16 cellular contexts compared by ENCODE assay signal in the genomic region with DNA sequence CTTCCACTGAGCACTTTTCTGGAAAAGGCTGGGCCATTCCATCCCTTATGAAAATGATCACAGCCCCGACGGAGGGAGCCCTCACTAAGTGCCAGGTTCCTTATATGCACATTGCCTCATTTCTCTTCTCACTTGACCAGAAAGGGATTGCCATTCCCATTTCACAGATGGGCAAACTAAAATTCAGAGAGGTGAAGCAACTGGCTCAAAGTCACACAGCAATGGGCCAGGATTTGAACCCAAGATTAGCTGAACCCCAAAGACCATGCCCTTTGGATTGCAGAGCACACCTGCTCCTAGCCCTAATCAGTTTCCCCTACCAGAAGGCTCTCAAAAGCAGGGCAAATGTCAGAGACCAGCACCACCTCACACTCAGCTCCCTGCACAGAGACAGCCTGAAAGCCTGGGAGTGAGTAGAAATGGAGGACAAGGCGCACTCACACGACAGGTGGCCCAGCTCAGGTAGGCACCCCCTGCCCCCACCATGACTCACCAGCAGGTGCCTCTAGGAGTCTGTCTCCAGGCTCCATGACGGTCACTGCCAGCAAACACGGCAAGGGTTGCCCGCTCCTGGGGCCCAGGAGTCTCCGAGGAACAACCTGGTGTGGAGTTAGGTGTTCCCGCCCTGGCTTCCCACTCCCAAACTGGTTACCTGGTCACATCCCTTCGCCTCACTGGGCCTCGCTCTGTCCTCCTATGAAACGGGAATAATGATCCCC. TPM values are rescaled to one million over a fixed set of nuclear protein-coding genes. Genes with fewer than 3 reads are reported as not detected.
DNase-seq lines count a peak whose midpoint lies in the region; ATAC-seq and TF ChIP-seq lines count a peak whose summit lies in the region.
"Had no signal": no experiment of that assay in that cellular context is flagged by ENCODE, and none has a peak within 500 bp of the region (broad histone marks: within the 10 kb centered on the region; RNA-seq: fewer than 3 reads in every experiment).

No MANE protein-coding gene starts in this region.

- H3K4me2 ChIP-seq in GM23338, result no peak overlapping the region

- TF ChIP-seq POLR2A in esophagus squamous epithelium (IDR thresholded peaks at IDR 0.05) (no peak), sigmoid colon (IDR thresholded peaks at IDR 0.05) (no peak)

- no peaks in the 10 kb centered on the region for H3F3A ChIP-seq in GM23338 (replicated peaks; ENCODE audit: low read depth)

- no peaks in the 10 kb centered on the region for H3K27me3 ChIP-seq in GM23338 (ENCODE audit: insufficient read depth)
- H3K27me3 ChIP-seq in esophagus squamous epithelium, result no peaks in the 10 kb centered on the region
- no peaks in the 10 kb centered on the region for H3K27me3 ChIP-seq in sigmoid colon
- H3K27me3 ChIP-seq: ovary had no signal

- no peaks in the 10 kb centered on the region for H3K9me2 ChIP-seq in GM23338 (ENCODE audit: insufficient read depth)

- H3K4me3 ChIP-seq in GM23338 (no peak overlapping the region), esophagus squamous epithelium (no peak overlapping the region), sigmoid colon (no peak overlapping the region)
- H3K4me3 ChIP-seq: ovary had no signal

- TF ChIP-seq CTCF in GM23338 (conservative IDR thresholded peaks at IDR 0.05; ENCODE audit: low read depth in 2 of 2) (no peak), esophagus squamous epithelium (IDR thresholded peaks at IDR 0.05) (no peak), sigmoid colon (IDR thresholded peaks at IDR 0.05) (no peak)

- WGBS in esophagus squamous epithelium, 2 donors, result 86 to 94% methylated on average over 6 to 7 of the region's 12 CpGs
- 87 to 88% methylated on average over 12 of the region's 12 CpGs for WGBS in sigmoid colon, 2 donors

- TF ChIP-seq EP300 in sigmoid colon (IDR thresholded peaks at IDR 0.05), result no peak

- H3K36me3 Mint-ChIP-seq in GM23338 (ENCODE audit: low read depth), result no peaks in the 10 kb centered on the region

- H3K4me1 ChIP-seq in GM23338 (ENCODE audit: insufficient read depth) (peaks cover 15% of the 10 kb centered on the region), esophagus squamous epithelium (peaks cover 4 to 47% (median 12%) of the 10 kb centered on the region in 3 donors), sigmoid colon (peaks cover 0 to 100% (median 92%) of the 10 kb centered on the region in 4 donors)

- no peak for DNase-seq in GM23338 (ENCODE audit: low spot score)
- peak; percentile 59 for DNase-seq in NCI-H69 (lab: John Stamatoyannopoulos, UW)
- no peak for DNase-seq in esophagus squamous epithelium (lab: John Stamatoyannopoulos, UW)
- DNase-seq in sigmoid colon, result no peak
- DNase-seq in GM19238 (ENCODE audit: insufficient read length, low spot score), result no peak
- no peak for DNase-seq in NCI-H1694 (lab: John Stamatoyannopoulos, UW)
- DNase-seq in ecto neural progenitor cell (ENCODE audit: low spot score), result no peak
- DNase-seq: activated CD4-positive, alpha-beta T cell treated with anti-CD3 and anti-CD28 coated beads, Interleukin-2, amount 10 ng/mL, durations not matched to agents 7 days and 5 days; amniotic stem cell; DND-41; mammary epithelial cell; NCI-H524 treated with DMSO at 0.1 percent for 48 hours; ovary; stimulated activated CD4-positive, alpha-beta T cell treated with anti-CD3 and anti-CD28 coated beads, Interleukin-15, amount 100 ng/mL, for 24 hours had no signal

- intact Hi-C loops in esophagus squamous epithelium (cut with DNase I) (no loop called here), sigmoid colon (cut with DNase I) (no loop called here)

- H3K4me3 Mint-ChIP-seq in GM23338, result no peak overlapping the region; the same call in 2 of the 3 replicates
- H3K4me3 Mint-ChIP-seq: activated CD4-positive, alpha-beta T cell treated with anti-CD3 and anti-CD28 coated beads, Interleukin-2, amount 10 ng/mL, durations not matched to agents 7 days and 5 days; activated T-helper 1 cell treated with anti-CD3 and anti-CD28 coated beads, Interleukin-12 subunit alpha, Interleukin-12 subunit beta, Interleukin-2, Interleukin-4 antibody, amounts not matched to agents 30 ng/mL and 10 ng/mL and 1 ng/mL, durations not matched to agents 14 hours and 24 hours and 36 hours had no signal

- no peaks in the 10 kb centered on the region; the same call in 1 of the 2 replicates for H3K79me2 ChIP-seq in GM23338 (replicated peaks; ENCODE audit: insufficient read depth)

- H3K27me3 Mint-ChIP-seq in GM23338 (ENCODE audit: insufficient read depth, low read depth, poor library complexity), result peaks cover 5% of the 10 kb centered on the region

- 0 out of 2 replicates have a peak, but pooled peaks cover 2% of the 10 kb centered on the region for H4K20me1 ChIP-seq in GM23338 (replicated peaks; ENCODE audit: insufficient read depth)

- H3K4me1 Mint-ChIP-seq in GM23338, result peaks cover 41% of the 10 kb centered on the region
- H3K4me1 Mint-ChIP-seq: activated CD4-positive, alpha-beta T cell treated with anti-CD3 and anti-CD28 coated beads, Interleukin-2, amount 10 ng/mL, durations not matched to agents 7 days and 5 days had no signal

- H3K27ac ChIP-seq in GM23338 (ENCODE audit: low read depth) (no peak overlapping the region), esophagus squamous epithelium (peak overlapping the region in 3 of 4 donors; percentile 80 to 88 (median 82)), sigmoid colon (peak overlapping the region; percentile 92 to 95 (median 94))
- H3K27ac ChIP-seq: ovary had no signal

- H3K9me3 ChIP-seq in esophagus squamous epithelium (no peaks in the 10 kb centered on the region), sigmoid colon (no peaks in the 10 kb centered on the region)
- H3K9me3 ChIP-seq: ovary had no signal

- H3K9me3 Mint-ChIP-seq in GM23338, result no peaks in the 10 kb centered on the region
- H3K9me3 Mint-ChIP-seq: activated CD4-positive, alpha-beta T cell treated with anti-CD3 and anti-CD28 coated beads, Interleukin-2, amount 10 ng/mL, durations not matched to agents 7 days and 5 days; activated T-helper 1 cell treated with anti-CD3 and anti-CD28 coated beads, Interleukin-12 subunit alpha, Interleukin-12 subunit beta, Interleukin-2, Interleukin-4 antibody, amounts not matched to agents 30 ng/mL and 10 ng/mL and 1 ng/mL, durations not matched to agents 14 hours and 24 hours and 36 hours had no signal

- H3K27ac Mint-ChIP-seq in GM23338, result peak overlapping the region; percentile 96
- H3K27ac Mint-ChIP-seq: activated CD4-positive, alpha-beta T cell treated with anti-CD3 and anti-CD28 coated beads, Interleukin-2, amount 10 ng/mL, durations not matched to agents 7 days and 5 days; activated T-helper 1 cell treated with anti-CD3 and anti-CD28 coated beads, Interleukin-12 subunit alpha, Interleukin-12 subunit beta, Interleukin-2, Interleukin-4 antibody, amounts not matched to agents 30 ng/mL and 10 ng/mL and 1 ng/mL, durations not matched to agents 14 hours and 24 hours and 36 hours had no signal

- ATAC-seq in GM23338, result peak; percentile 9
- no peak for ATAC-seq in GM18873 (IDR thresholded peaks at IDR 0.05; ENCODE audit: low FRiP score, unreplicated experiment)

- H3K36me3 ChIP-seq in GM23338 (ENCODE audit: insufficient read depth) (no peaks in the 10 kb centered on the region), esophagus squamous epithelium (no peaks in the 10 kb centered on the region), sigmoid colon (no peaks in the 10 kb centered on the region)
- H3K36me3 ChIP-seq: ovary had no signal

- H2AFZ ChIP-seq in GM23338, result no peak overlapping the region

TF ChIP-seq in GM23338, 12 proteins besides CTCF, POLR2A, EP300 and RAD21:
- TF ChIP-seq ZNF114 (CRISPR knock-in tag; IDR thresholded peaks at IDR 0.05), result no peak
- no peak for TF ChIP-seq JUNB (IDR thresholded peaks at IDR 0.05; ENCODE audit: unreplicated experiment)
- TF ChIP-seq NANOG (IDR thresholded peaks at IDR 0.05; ENCODE audit: borderline replicate concordance), result no peak
- TF ChIP-seq CREB1 (CRISPR knock-in tag; IDR thresholded peaks at IDR 0.05; ENCODE audit: low read depth), result no peak
- TF ChIP-seq EZH2phosphoT487 (IDR thresholded peaks at IDR 0.05; ENCODE audit: unreplicated experiment), result no peak
- TF ChIP-seq STAT1 (IDR thresholded peaks at IDR 0.05; ENCODE audit: unreplicated experiment), result no peak
- TF ChIP-seq, protein P1, sequence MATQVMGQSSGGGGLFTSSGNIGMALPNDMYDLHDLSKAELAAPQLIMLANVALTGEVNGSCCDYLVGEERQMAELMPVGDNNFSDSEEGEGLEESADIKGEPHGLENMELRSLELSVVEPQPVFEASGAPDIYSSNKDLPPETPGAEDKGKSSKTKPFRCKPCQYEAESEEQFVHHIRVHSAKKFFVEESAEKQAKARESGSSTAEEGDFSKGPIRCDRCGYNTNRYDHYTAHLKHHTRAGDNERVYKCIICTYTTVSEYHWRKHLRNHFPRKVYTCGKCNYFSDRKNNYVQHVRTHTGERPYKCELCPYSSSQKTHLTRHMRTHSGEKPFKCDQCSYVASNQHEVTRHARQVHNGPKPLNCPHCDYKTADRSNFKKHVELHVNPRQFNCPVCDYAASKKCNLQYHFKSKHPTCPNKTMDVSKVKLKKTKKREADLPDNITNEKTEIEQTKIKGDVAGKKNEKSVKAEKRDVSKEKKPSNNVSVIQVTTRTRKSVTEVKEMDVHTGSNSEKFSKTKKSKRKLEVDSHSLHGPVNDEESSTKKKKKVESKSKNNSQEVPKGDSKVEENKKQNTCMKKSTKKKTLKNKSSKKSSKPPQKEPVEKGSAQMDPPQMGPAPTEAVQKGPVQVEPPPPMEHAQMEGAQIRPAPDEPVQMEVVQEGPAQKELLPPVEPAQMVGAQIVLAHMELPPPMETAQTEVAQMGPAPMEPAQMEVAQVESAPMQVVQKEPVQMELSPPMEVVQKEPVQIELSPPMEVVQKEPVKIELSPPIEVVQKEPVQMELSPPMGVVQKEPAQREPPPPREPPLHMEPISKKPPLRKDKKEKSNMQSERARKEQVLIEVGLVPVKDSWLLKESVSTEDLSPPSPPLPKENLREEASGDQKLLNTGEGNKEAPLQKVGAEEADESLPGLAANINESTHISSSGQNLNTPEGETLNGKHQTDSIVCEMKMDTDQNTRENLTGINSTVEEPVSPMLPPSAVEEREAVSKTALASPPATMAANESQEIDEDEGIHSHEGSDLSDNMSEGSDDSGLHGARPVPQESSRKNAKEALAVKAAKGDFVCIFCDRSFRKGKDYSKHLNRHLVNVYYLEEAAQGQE (IDR thresholded peaks at IDR 0.05; ENCODE audit: unreplicated experiment), result no peak
- no peak for TF ChIP-seq EZH2 (IDR thresholded peaks at IDR 0.05; ENCODE audit: low read depth, unreplicated experiment)

RNA-seq across cellular contexts. Expression of a gene that starts 21.7 kb away (rescaled TPM):
- total RNA-seq in GM23338 (2014; rRNA removed; shearing (Covaris generic)), result 22.4 and 29.7 TPM in 2 replicates
- 5.2 and 5.8 TPM in 2 replicates for polyA plus RNA-seq in GM23338 (2016; fragmentation: Nextera tagmentation; extraction: Ambion mirVana)
- 10 to 100 TPM in 1 of 4 donors, 1 to 10 TPM in 3; 2.9 to 11.6 (median 5.1) TPM for total RNA-seq in esophagus squamous epithelium
- 10 to 100 TPM; 29.9 to 91.1 (median 50.7) TPM for total RNA-seq in sigmoid colon
- 10 to 100 TPM in 1 of 3 donors, 1 to 10 TPM in 2; 2.4 to 29.8 (median 6.5) TPM for polyA plus RNA-seq in sigmoid colon
